ENCODE assay signal across 14 cellular contexts in genomic region chr17:72053069-72053846, GRCh38.
A peak's percentile ranks its signal among the peaks of the same experiment; 100 is the strongest.
DNase-seq lines count a peak whose midpoint lies in the region; ATAC-seq, FAIRE-seq and TF ChIP-seq lines count a peak whose summit lies in the region.
"Had no signal": no experiment of that assay in that cellular context is flagged by ENCODE, and none has a peak within 500 bp of the region (broad histone marks: within the 10 kb centered on the region; RNA-seq: fewer than 3 reads in every experiment).

No MANE protein-coding gene starts in this region.

- peak overlapping the region; percentile 1 for H3K4me3 ChIP-seq in astrocyte of the spinal cord (ENCODE audit: low read depth, low read length)
- H3K4me3 ChIP-seq: hepatocyte, SK-N-MC had no signal

- in situ Hi-C loops in astrocyte of the spinal cord (cut with HindIII; ENCODE audit: low sequenced_read_pairs) = no loop called here

- FAIRE-seq in HTR-8/SVneo (lab: Jason Lieb, UNC) (peak; percentile 4), RCC 7860 (lab: Jason Lieb, UNC) (no peak)
- FAIRE-seq: TTC549 had no signal

- ATAC-seq in GM21576 (IDR thresholded peaks at IDR 0.05; ENCODE audit: unreplicated experiment) (no peak), HG02571 (IDR thresholded peaks at IDR 0.05; ENCODE audit: unreplicated experiment) (no peak)
- ATAC-seq: activated CD8-positive, alpha-beta T cell treated with anti-CD3 and anti-CD28 coated beads for 36 hours; left cardiac atrium had no signal

- peak; percentile 17 for DNase-seq in AG20443 (ENCODE audit: low spot score)
- no peak for DNase-seq in HTR-8/SVneo (ENCODE audit: insufficient read length, low spot score)
- no peak for DNase-seq in astrocyte of the spinal cord (ENCODE audit: low read depth, low spot score)
- peak; percentile 28 for DNase-seq in myocyte (ENCODE audit: low read depth)
- DNase-seq in RCC 7860 (ENCODE audit: low spot score) = no peak
- DNase-seq in HuH-7.5 (ENCODE audit: low spot score) = no peak
- DNase-seq: activated CD8-positive, alpha-beta T cell treated with anti-CD3 and anti-CD28 coated beads for 36 hours; GF-D8; left cardiac atrium had no signal

- no peak for TF ChIP-seq CTCF in astrocyte of the spinal cord (IDR thresholded peaks at IDR 0.05; ENCODE audit: low read depth, low read length)

Comparison
In these comparisons a context has a peak if more than half of its experiments do, and no peak if none do; other contexts are left out.
1. DNase-seq: peak in AG20443 (single experiment) and myocyte (single experiment); none in HTR-8/SVneo (single experiment), astrocyte of the spinal cord (single experiment), RCC 7860 (single experiment) and HuH-7.5 (single experiment).